2 cellular contexts compared by ENCODE assay signal in the genomic region with DNA sequence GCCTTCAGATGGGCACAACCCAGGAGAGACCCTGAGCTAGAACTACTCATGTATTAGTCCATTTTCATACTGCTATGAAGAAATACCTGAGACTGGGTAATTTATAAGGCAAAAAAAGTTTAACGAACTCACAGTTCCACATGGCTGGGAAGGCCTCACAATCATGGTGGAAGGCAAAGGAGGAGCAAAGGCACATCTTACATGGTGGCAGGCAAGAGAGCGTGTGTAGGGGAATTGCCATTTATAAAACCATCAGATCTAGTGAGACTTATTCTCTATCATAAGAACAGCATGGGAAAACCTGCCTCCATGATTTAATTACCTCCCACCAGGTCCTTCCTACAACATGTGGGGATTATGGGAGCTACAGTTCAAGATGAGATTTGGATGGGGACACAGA.
TF ChIP-seq lines count a peak whose summit lies in the region.

No MANE protein-coding gene starts in this region.

TF ChIP-seq in HEK293, 187 proteins besides CTCF, POLR2A, EP300 and RAD21:
- peak; percentile 65 for TF ChIP-seq SETDB1 (IDR thresholded peaks at IDR 0.05; ENCODE audit: insufficient read length, low read length)

TF ChIP-seq in K562, 482 proteins besides CTCF, POLR2A, EP300 and RAD21:
- peak; percentile 42; the same call in 1 of the 2 replicates for TF ChIP-seq TRIM28 (IDR thresholded peaks at IDR 0.05)
- peak; percentile 35 for TF ChIP-seq ZFP36 (IDR thresholded peaks at IDR 0.05; ENCODE audit: low read depth, low read length, partially characterized antibody)
- TF ChIP-seq CBX3 (IDR thresholded peaks at IDR 0.05; ENCODE audit: borderline replicate concordance in 1 of 2, low read length in 2 of 2) = peak in 1 of 2 experiments; percentile 50; a peak in 1 of 3 replicates
- TF ChIP-seq TRIM24 (IDR thresholded peaks at IDR 0.05) = peak in 1 of 2 experiments; percentile 27; a peak in 2 of 4 replicates
- TF ChIP-seq, protein P1, sequence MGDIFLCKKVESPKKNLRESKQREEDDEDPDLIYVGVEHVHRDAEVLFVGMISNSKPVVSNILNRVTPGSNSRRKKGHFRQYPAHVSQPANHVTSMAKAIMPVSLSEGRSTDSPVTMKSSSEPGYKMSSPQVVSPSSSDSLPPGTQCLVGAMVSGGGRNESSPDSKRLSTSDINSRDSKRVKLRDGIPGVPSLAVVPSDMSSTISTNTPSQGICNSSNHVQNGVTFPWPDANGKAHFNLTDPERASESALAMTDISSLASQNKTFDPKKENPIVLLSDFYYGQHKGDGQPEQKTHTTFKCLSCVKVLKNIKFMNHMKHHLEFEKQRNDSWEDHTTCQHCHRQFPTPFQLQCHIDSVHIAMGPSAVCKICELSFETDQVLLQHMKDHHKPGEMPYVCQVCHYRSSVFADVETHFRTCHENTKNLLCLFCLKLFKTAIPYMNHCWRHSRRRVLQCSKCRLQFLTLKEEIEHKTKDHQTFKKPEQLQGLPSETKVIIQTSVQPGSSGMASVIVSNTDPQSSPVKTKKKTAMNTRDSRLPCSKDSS (IDR thresholded peaks at IDR 0.05; ENCODE audit: low read depth, partially characterized antibody) = peak; percentile 12
- TF ChIP-seq ZNF431 (CRISPR knock-in tag; IDR thresholded peaks at IDR 0.05) = peak; percentile 95
